Comparison of ENCODE assay signal across 7 cellular contexts in genomic region chr10:71812016-71812912, GRCh38. TPM values are rescaled to one million over a fixed set of nuclear protein-coding genes. Genes with fewer than 3 reads are reported as not detected.
DNase-seq lines count a peak whose midpoint lies in the region; ATAC-seq and TF ChIP-seq lines count a peak whose summit lies in the region.

No MANE protein-coding gene starts in this region.

- ATAC-seq in HG03432 (IDR thresholded peaks at IDR 0.05; ENCODE audit: unreplicated experiment) (peak; percentile 65), aorta (ENCODE audit: low FRiP score) (peak; percentile 84)

- peaks cover 22% of the 10 kb centered on the region for H3K36me3 ChIP-seq in SJSA1
- peaks cover 0 to 17% of the 10 kb centered on the region in 2 donors for H3K36me3 ChIP-seq in prostate gland
- H3K36me3 ChIP-seq in aorta (ENCODE audit: control insufficient read depth in 1 of 2, insufficient read depth in 2 of 2, low read length in 1 of 2): peaks cover 0 to 6% of the 10 kb centered on the region in 2 donors

- peaks cover 13% of the 10 kb centered on the region for H3K9me3 Mint-ChIP-seq in glutamatergic neuron (ENCODE audit: unreplicated experiment)

- no peaks in the 10 kb centered on the region for H3K27me3 ChIP-seq in SJSA1 (replicated peaks)
- no peaks in the 10 kb centered on the region for H3K27me3 ChIP-seq in prostate gland (replicated peaks; ENCODE audit: insufficient read depth)
- H3K27me3 ChIP-seq in aorta (ENCODE audit: control insufficient read depth in 1 of 2, insufficient read depth in 2 of 2, low read length in 1 of 2): no peaks in the 10 kb centered on the region

- peaks cover 23% of the 10 kb centered on the region for H3K27me3 Mint-ChIP-seq in glutamatergic neuron (ENCODE audit: unreplicated experiment)

- no peak overlapping the region for H3K4me3 Mint-ChIP-seq in glutamatergic neuron (ENCODE audit: unreplicated experiment)

- TF ChIP-seq CTCF in GM12873 (IDR thresholded peaks at IDR 0.05; ENCODE audit: insufficient read depth, low read depth, low read length, missing control alignments) (peak; percentile 92), glutamatergic neuron (IDR thresholded peaks at IDR 0.05; ENCODE audit: partially characterized antibody, unreplicated experiment) (peak; percentile 84), prostate gland (IDR thresholded peaks at IDR 0.05) (peak; percentile 47 to 93 (median 86))

- H3K4me3 ChIP-seq in SJSA1 (no peak overlapping the region), prostate gland (no peak overlapping the region), aorta (ENCODE audit: low read length in 2 of 2) (no peak overlapping the region)

- H3K36me3 Mint-ChIP-seq in glutamatergic neuron (ENCODE audit: unreplicated experiment): peaks cover 4% of the 10 kb centered on the region

- H3K27ac ChIP-seq in SJSA1 (no peak overlapping the region), prostate gland (no peak overlapping the region), aorta (ENCODE audit: low read depth in 1 of 2, low read length in 2 of 2) (no peak overlapping the region)

- no peak for TF ChIP-seq POLR2A in prostate gland (IDR thresholded peaks at IDR 0.05)

- DNase-seq in SJSA1 (ENCODE audit: low read depth in 1 of 2, low spot score in 2 of 2) (peak; percentile 52 to 66), activated gamma-delta T cell (lab: John Stamatoyannopoulos, UW) (peak; percentile 56), glutamatergic neuron (peak; percentile 78), prostate gland (ENCODE audit: low spot score) (peak; percentile 44), aorta (peak; percentile 80 to 93)

- H3K9me3 ChIP-seq in SJSA1 (replicated peaks): no peaks in the 10 kb centered on the region
- H3K9me3 ChIP-seq in prostate gland: no peaks in the 10 kb centered on the region
- H3K9me3 ChIP-seq in aorta (ENCODE audit: control insufficient read depth, low read length): no peaks in the 10 kb centered on the region

- no peak overlapping the region for H3K27ac Mint-ChIP-seq in glutamatergic neuron (ENCODE audit: unreplicated experiment)

- intact Hi-C loops in prostate gland (cut with DNase I): loop anchor here (5.0 to 10.0 kb wide), 3 partner anchors 83 to 500 kb away; no protein-coding TSS in a partner anchor
- intact Hi-C loops in aorta (cut with DNase I): loop anchor here (5.0 to 10.0 kb wide), 4 partner anchors 107 to 500 kb away; no protein-coding TSS in a partner anchor

- 37% methylated on average over 19 of the region's 22 CpGs for WGBS in prostate gland
- 36 to 39% methylated on average over 22 of the region's 22 CpGs for WGBS in aorta, 2 donors

- H3K4me1 ChIP-seq in SJSA1 (replicated peaks): no peaks in the 10 kb centered on the region
- no peaks in the 10 kb centered on the region for H3K4me1 ChIP-seq in prostate gland (replicated peaks)
- H3K4me1 ChIP-seq in aorta (ENCODE audit: control insufficient read depth in 1 of 2, insufficient read depth in 2 of 2, low read length in 2 of 2): no peaks in the 10 kb centered on the region

- peaks cover 8% of the 10 kb centered on the region for H3K4me1 Mint-ChIP-seq in glutamatergic neuron (ENCODE audit: low read depth, unreplicated experiment)

RNA-seq across cellular contexts. Expression of gene PSAP, which starts 38.8 kb away (rescaled TPM):
- 251 and 322 TPM in 2 replicates for total RNA-seq in SJSA1 (2014; rRNA removed; shearing (Covaris generic))
- total RNA-seq in glutamatergic neuron (ENCODE audit: unreplicated experiment) (737 TPM), prostate gland (1,000 to 10,000 TPM; 1,144 to 1,344 TPM), aorta (1,000 to 10,000 TPM in 1 of 2 donors, 100 to 1,000 TPM in 1; 995 to 1,176 TPM)
- polyA plus RNA-seq in aorta: 1,000 to 10,000 TPM in 1 of 2 donors, 100 to 1,000 TPM in 1; 698 to 1,028 TPM

RNA-seq across cellular contexts. Expression of gene VSIR, which starts 38.9 kb away (rescaled TPM):
- total RNA-seq in SJSA1 (2014; rRNA removed; shearing (Covaris generic)): 32.5 and 36.4 TPM in 2 replicates
- total RNA-seq in glutamatergic neuron (ENCODE audit: unreplicated experiment) (0.29 TPM), prostate gland (10 to 100 TPM; 23.1 to 40.2 TPM), aorta (100 to 1,000 TPM in 1 of 2 donors, 10 to 100 TPM in 1; 91.8 to 123 TPM)
- polyA plus RNA-seq in aorta: 10 to 100 TPM; 44.7 to 48.0 TPM

Comparison
In these comparisons a context has a peak if more than half of its experiments do, and no peak if none do; other contexts are left out.
1. RNA of gene VSIR, which starts 38.9 kb away (total RNA-seq): 91.8 to 123 TPM in aorta, 23.1 to 40.2 TPM in prostate gland and 32.5 to 36.4 TPM in SJSA1; 0.29 TPM in glutamatergic neuron (single experiment); every median in the first group is over 10 times any median in the second.
2. Peak in every context shown above with its lines, with median percentiles within 50 percentile points of each other: CTCF ChIP-seq and DNase-seq.